ENCODE assay signal across 16 cellular contexts in the genomic region with DNA sequence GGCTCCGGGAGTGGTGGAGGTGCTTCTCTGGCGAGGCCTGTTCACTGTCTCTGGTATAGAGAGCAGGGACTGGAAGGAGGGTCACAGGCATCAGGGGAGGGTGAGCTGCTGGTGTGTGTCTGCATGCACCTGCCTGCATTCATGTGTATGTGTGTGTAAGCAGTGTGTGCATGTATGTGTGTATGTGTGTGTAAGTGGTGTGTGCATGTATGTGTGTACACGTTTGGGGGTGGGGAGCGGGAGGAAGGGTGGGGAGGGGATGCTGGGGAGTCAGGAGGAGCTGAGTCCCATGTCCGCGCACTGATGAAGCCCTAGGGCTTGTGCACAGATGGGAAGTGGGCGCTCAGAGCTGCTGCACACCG. TPM values are rescaled to one million over a fixed set of nuclear protein-coding genes. Genes with fewer than 3 reads are reported as not detected.
DNase-seq lines count a peak whose midpoint lies in the region; ATAC-seq and TF ChIP-seq lines count a peak whose summit lies in the region.
"Had no signal": no experiment of that assay in that cellular context is flagged by ENCODE, and none has a peak within 500 bp of the region (broad histone marks: within the 10 kb centered on the region; RNA-seq: fewer than 3 reads in every experiment).

No MANE protein-coding gene starts in this region.

- H3K79me2 ChIP-seq in SK-N-SH (ENCODE audit: insufficient read depth) (no peaks in the 10 kb centered on the region), osteoblast (ENCODE audit: insufficient read depth, low read length) (no peaks in the 10 kb centered on the region)

- H3K9me2 ChIP-seq in SK-N-SH, result no peaks in the 10 kb centered on the region

- H3K9me3 ChIP-seq in SK-N-SH, result no peaks in the 10 kb centered on the region
- H3K9me3 ChIP-seq in osteoblast (ENCODE audit: low read depth, low read length), result no peaks in the 10 kb centered on the region
- no peaks in the 10 kb centered on the region for H3K9me3 ChIP-seq in vagina

- TF ChIP-seq EP300 in SK-N-SH (IDR thresholded peaks at IDR 0.05; ENCODE audit: borderline replicate concordance in 1 of 2, low read depth in 1 of 2, low read length in 1 of 2), result no peak

- H2AFZ ChIP-seq in SK-N-SH (ENCODE audit: low read depth) (no peak overlapping the region), osteoblast (ENCODE audit: low read length) (no peak overlapping the region)

- peaks cover 3% of the 10 kb centered on the region for H3K36me3 Mint-ChIP-seq in brain

- H3K9ac ChIP-seq in SK-N-SH, result no peak overlapping the region; the same call in 1 of the 2 replicates

- H3K4me1 ChIP-seq in SK-N-SH (ENCODE audit: control insufficient read depth in 1 of 2, insufficient read depth in 2 of 2, low read depth in 1 of 2, low read length in 1 of 2) (peaks cover 5 to 35% of the 10 kb centered on the region in 2 experiments; a peak in 2 of 4 replicates), osteoblast (ENCODE audit: insufficient read depth, low read length) (peaks cover 17% of the 10 kb centered on the region), vagina (peaks cover 21% of the 10 kb centered on the region)

- no peaks in the 10 kb centered on the region for H3K36me3 ChIP-seq in SK-N-SH (replicated peaks in 1 of 2; ENCODE audit: control insufficient read depth in 1 of 2, insufficient read depth in 2 of 2, low read length in 1 of 2)
- H3K36me3 ChIP-seq in osteoblast (ENCODE audit: insufficient read depth, low read length), result peaks cover 11% of the 10 kb centered on the region
- H3K36me3 ChIP-seq in vagina, result no peaks in the 10 kb centered on the region

- DNase-seq in SK-N-SH, result peak; percentile 73
- no peak for DNase-seq in osteoblast (ENCODE audit: insufficient read length, low spot score, missing footprints)
- no peak for DNase-seq in vagina (ENCODE audit: extremely low spot score in 2 of 2)
- DNase-seq in AG08396 (ENCODE audit: low spot score), result no peak
- no peak for DNase-seq in stimulated activated CD4-positive, alpha-beta T cell treated with anti-CD3 and anti-CD28 coated beads, Interleukin-2, amount 100 ng/mL, for 48 hours
- DNase-seq in NCI-H526 (lab: John Stamatoyannopoulos, UW), result no peak
- DNase-seq: DMS 273 treated with DMSO at 0.1 percent for 48 hours, H9, NCI-H1092, NCI-H1694 treated with DMSO at 0.1 percent for 48 hours, NCI-H748 treated with DMSO at 0.1 percent for 48 hours, SIG-M5 had no signal

- no peak overlapping the region for H3K4me3 ChIP-seq in SK-N-SH (ENCODE audit: low read depth in 2 of 2, low read length in 1 of 2)
- no peak overlapping the region for H3K4me3 ChIP-seq in osteoblast (ENCODE audit: insufficient read depth, low read length)
- no peak overlapping the region for H3K4me3 ChIP-seq in vagina
- H3K4me3 ChIP-seq: K562 had no signal

- TF ChIP-seq POLR2A in vagina (IDR thresholded peaks at IDR 0.05), result no peak

- TF ChIP-seq CTCF in SK-N-SH (IDR thresholded peaks at IDR 0.05), result no peak
- TF ChIP-seq CTCF in brain (conservative IDR thresholded peaks at IDR 0.05), result no peak
- no peak for TF ChIP-seq CTCF in osteoblast (IDR thresholded peaks at IDR 0.05; ENCODE audit: extremely low read depth, low read depth, low read length)
- no peak for TF ChIP-seq CTCF in vagina (IDR thresholded peaks at IDR 0.05)

- POLR2A ChIA-PET in SK-N-SH (lab: Yijun Ruan, JAX), result interaction anchor here (1.1 kb wide), 1 partner anchor 14 kb away, joined by 3 read pairs; no protein-coding TSS in a partner anchor

- peaks cover 7% of the 10 kb centered on the region for H3K4me1 Mint-ChIP-seq in brain
- H3K4me1 Mint-ChIP-seq: H9 had no signal

- H4K20me1 ChIP-seq in SK-N-SH (ENCODE audit: insufficient read depth), result no peaks in the 10 kb centered on the region
- no peaks in the 10 kb centered on the region for H4K20me1 ChIP-seq in osteoblast (ENCODE audit: insufficient read depth, low read length)

- H3K27ac ChIP-seq in SK-N-SH (ENCODE audit: low read depth in 2 of 2, low read length in 1 of 2) (peak overlapping the region; percentile 68 to 77; a peak in 3 of 4 replicates), osteoblast (ENCODE audit: low read depth, low read length) (peak overlapping the region; percentile 37), vagina (peak overlapping the region; percentile 64)
- H3K27ac ChIP-seq: 22Rv1 had no signal

- peak overlapping the region in 3 of 5 experiments; percentile 19 to 55 (median 49) for H3K27ac Mint-ChIP-seq in brain

- ATAC-seq in SK-N-SH treated with all-trans-retinoic acid at 6 μM for 48 hours, result no peak
- ATAC-seq: K562 had no signal

- no peak for TF ChIP-seq RAD21 in SK-N-SH (IDR thresholded peaks at IDR 0.05; ENCODE audit: low read length)

- H3K27me3 ChIP-seq in SK-N-SH (ENCODE audit: insufficient read depth) (no peaks in the 10 kb centered on the region), osteoblast (ENCODE audit: insufficient read depth, low read length) (no peaks in the 10 kb centered on the region), vagina (no peaks in the 10 kb centered on the region)

- CTCF ChIA-PET in SK-N-SH (lab: Yijun Ruan, JAX), result interaction anchor here (0.8 to 2.7 kb wide), 7 partner anchors 11 to 112 kb away, joined by 3 to 15 read pairs (median 6); no protein-coding TSS in a partner anchor

- H3F3A ChIP-seq in SK-N-SH (replicated peaks; ENCODE audit: insufficient read depth), result peaks cover 4% of the 10 kb centered on the region

- H3K9me3 Mint-ChIP-seq in brain, result no peaks in the 10 kb centered on the region
- H3K9me3 Mint-ChIP-seq: H9 had no signal

- no peak overlapping the region for H3K4me3 Mint-ChIP-seq in brain
- H3K4me3 Mint-ChIP-seq: H9 had no signal

- H3K4me2 ChIP-seq in SK-N-SH (no peak overlapping the region), osteoblast (ENCODE audit: insufficient read depth, low read length) (no peak overlapping the region)

- intact Hi-C loops in vagina (cut with DNase I), result no loop called here

- 65% methylated on average over 3 of the region's 8 CpGs for WGBS in SK-N-SH (ENCODE audit: low lambda C conversion rate)

- no peaks in the 10 kb centered on the region for H3K27me3 Mint-ChIP-seq in brain

TF ChIP-seq in SK-N-SH, 30 proteins besides CTCF, POLR2A, EP300 and RAD21 (continues in another document):
- TF ChIP-seq MEF2A (IDR thresholded peaks at IDR 0.05; ENCODE audit: borderline replicate concordance, low read depth) (no peak), NFIC (IDR thresholded peaks at IDR 0.05; ENCODE audit: borderline replicate concordance) (no peak)
- TF ChIP-seq, protein P1, sequence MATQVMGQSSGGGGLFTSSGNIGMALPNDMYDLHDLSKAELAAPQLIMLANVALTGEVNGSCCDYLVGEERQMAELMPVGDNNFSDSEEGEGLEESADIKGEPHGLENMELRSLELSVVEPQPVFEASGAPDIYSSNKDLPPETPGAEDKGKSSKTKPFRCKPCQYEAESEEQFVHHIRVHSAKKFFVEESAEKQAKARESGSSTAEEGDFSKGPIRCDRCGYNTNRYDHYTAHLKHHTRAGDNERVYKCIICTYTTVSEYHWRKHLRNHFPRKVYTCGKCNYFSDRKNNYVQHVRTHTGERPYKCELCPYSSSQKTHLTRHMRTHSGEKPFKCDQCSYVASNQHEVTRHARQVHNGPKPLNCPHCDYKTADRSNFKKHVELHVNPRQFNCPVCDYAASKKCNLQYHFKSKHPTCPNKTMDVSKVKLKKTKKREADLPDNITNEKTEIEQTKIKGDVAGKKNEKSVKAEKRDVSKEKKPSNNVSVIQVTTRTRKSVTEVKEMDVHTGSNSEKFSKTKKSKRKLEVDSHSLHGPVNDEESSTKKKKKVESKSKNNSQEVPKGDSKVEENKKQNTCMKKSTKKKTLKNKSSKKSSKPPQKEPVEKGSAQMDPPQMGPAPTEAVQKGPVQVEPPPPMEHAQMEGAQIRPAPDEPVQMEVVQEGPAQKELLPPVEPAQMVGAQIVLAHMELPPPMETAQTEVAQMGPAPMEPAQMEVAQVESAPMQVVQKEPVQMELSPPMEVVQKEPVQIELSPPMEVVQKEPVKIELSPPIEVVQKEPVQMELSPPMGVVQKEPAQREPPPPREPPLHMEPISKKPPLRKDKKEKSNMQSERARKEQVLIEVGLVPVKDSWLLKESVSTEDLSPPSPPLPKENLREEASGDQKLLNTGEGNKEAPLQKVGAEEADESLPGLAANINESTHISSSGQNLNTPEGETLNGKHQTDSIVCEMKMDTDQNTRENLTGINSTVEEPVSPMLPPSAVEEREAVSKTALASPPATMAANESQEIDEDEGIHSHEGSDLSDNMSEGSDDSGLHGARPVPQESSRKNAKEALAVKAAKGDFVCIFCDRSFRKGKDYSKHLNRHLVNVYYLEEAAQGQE (IDR thresholded peaks at IDR 0.05; ENCODE audit: low read depth, low read length), result no peak

TF ChIP-seq in SK-N-SH treated with all-trans-retinoic acid at 6 μM for 48 hours, 23 proteins besides CTCF, POLR2A, EP300 and RAD21 (continues in another document):
- TF ChIP-seq TCF4 (CRISPR knock-in tag; IDR thresholded peaks at IDR 0.05; ENCODE audit: borderline replicate concordance) (no peak), ZNF8 (CRISPR knock-in tag; IDR thresholded peaks at IDR 0.05) (no peak), ISL1 (CRISPR knock-in tag; IDR thresholded peaks at IDR 0.05) (no peak), BACH2 (CRISPR knock-in tag; IDR thresholded peaks at IDR 0.05; ENCODE audit: borderline replicate concordance) (no peak), TOX (CRISPR knock-in tag; IDR thresholded peaks at IDR 0.05; ENCODE audit: borderline replicate concordance) (no peak)

RNA-seq across cellular contexts. Expression of gene ARHGEF16, which starts 49.0 kb away (rescaled TPM):
- 0.10 and 0.18 TPM in 2 replicates for polyA plus RNA-seq in SK-N-SH (2012; rRNA removed)
- 0.09 and 0.12 TPM in 2 replicates for polyA plus RNA-seq in SK-N-SH (2012; cell fraction: cytosol; rRNA removed)
- polyA plus RNA-seq in SK-N-SH (2012; cell fraction: nucleus; rRNA removed), result 0.68 and 0.83 TPM in 2 replicates
- 13.5 TPM for polyA plus RNA-seq in brain (ENCODE audit: insufficient read depth, low read depth, low replicate concordance)
- total RNA-seq in osteoblast, result not detected in 2 replicates
- 6.4 TPM for total RNA-seq in vagina
